ENCODE assay signal across 3 cellular contexts in the genomic region with DNA sequence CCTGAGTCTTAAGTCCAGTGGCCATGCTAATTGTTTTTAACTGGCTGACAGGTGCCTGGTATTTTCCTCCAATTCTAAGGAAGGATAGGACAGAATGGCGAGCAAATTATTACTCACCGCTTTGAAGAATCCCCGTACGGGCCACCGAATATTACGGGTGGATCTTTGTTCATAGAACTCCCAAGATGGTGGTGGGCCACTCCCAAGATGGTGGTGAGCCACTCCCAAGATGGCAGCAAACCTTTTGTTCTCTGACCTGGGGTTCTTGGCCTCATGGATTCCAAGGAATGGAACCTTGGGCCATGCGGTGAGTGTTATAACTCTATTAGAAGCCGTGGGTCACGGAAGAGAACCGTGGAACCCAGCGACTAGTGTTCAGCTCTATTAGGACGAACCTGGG. TPM values are rescaled to one million over a fixed set of nuclear protein-coding genes. Genes with fewer than 3 reads are reported as not detected.
"Had no signal": no experiment of that assay in that cellular context is flagged by ENCODE, and none has a peak within 500 bp of the region (broad histone marks: within the 10 kb centered on the region; RNA-seq: fewer than 3 reads in every experiment).

No MANE protein-coding gene starts in this region.

RNA-seq across cellular contexts. Expression of gene ADH4, which starts 34.8 kb away (rescaled TPM):
- total RNA-seq: temporal lobe, testis, urinary bladder had no signal
